16 cellular contexts compared by ENCODE assay signal in the genomic region with DNA sequence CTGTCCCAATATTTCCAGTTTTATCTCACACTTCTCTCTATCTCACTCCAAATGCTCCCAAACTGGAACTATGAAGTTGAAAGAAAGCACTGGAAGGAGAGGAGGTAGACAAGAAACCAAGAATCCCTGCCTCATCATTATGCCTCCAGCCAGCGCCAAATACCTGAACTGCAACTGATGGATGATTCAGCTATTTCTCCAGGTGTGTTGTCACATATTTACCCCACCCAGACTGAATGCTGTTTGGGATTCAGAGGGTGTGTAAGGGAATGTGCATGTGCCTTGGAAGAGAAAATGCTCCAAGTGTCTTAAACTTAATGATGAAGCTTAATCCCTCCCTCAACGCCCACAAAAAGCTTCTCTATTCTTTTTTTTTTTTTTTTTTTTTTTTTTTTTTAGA.
DNase-seq lines count a peak whose midpoint lies in the region; ATAC-seq and TF ChIP-seq lines count a peak whose summit lies in the region.
"Had no signal": no experiment of that assay in that cellular context is flagged by ENCODE, and none has a peak within 500 bp of the region (broad histone marks: within the 10 kb centered on the region; RNA-seq: fewer than 3 reads in every experiment).

No MANE protein-coding gene starts in this region.

- peaks cover 25% of the 10 kb centered on the region for H3K4me1 ChIP-seq in neural progenitor cell
- H3K4me1 ChIP-seq: BLaER1 had no signal

- H3K4me2 ChIP-seq in neural progenitor cell: no peak overlapping the region
- H3K4me2 ChIP-seq: BLaER1 had no signal

- H3K4me1 Mint-ChIP-seq in neural progenitor cell: peaks cover 21% of the 10 kb centered on the region
- H3K4me1 Mint-ChIP-seq: CD4-positive, CD25-positive, alpha-beta regulatory T cell had no signal

- no peak for TF ChIP-seq CTCF in C4-2B (conservative IDR thresholded peaks at IDR 0.05)
- no peak for TF ChIP-seq CTCF in VCaP (conservative IDR thresholded peaks at IDR 0.05)
- no peak for TF ChIP-seq CTCF in neural progenitor cell (IDR thresholded peaks at IDR 0.05)
- no peak for TF ChIP-seq CTCF in foreskin fibroblast (IDR thresholded peaks at IDR 0.05; ENCODE audit: low read depth, low read length)

- no peaks in the 10 kb centered on the region for H3K27me3 ChIP-seq in neural progenitor cell
- H3K27me3 ChIP-seq: BLaER1 had no signal

- DNase-seq in neural progenitor cell (ENCODE audit: low spot score) (no peak), cerebellum (ENCODE audit: low spot score) (no peak), NCI-H510A treated with DMSO at 0.1 percent for 48 hours (lab: John Stamatoyannopoulos, UW) (no peak), foreskin fibroblast (no peak)
- DNase-seq: 8988T; AML-193; CD4-positive, CD25-positive, alpha-beta regulatory T cell; DMS53; GF-D8; GM23248 had no signal

- H3K36me3 Mint-ChIP-seq in neural progenitor cell: no peaks in the 10 kb centered on the region
- H3K36me3 Mint-ChIP-seq: CD4-positive, CD25-positive, alpha-beta regulatory T cell had no signal

- no peak overlapping the region for H3K9ac ChIP-seq in neural progenitor cell
- H3K9ac ChIP-seq: BLaER1, GM23248 had no signal

- no peaks in the 10 kb centered on the region for H4K20me1 ChIP-seq in neural progenitor cell (ENCODE audit: low read depth)
- H4K20me1 ChIP-seq: BLaER1 had no signal

- H3F3A ChIP-seq in neural progenitor cell (ENCODE audit: low read depth): no peaks in the 10 kb centered on the region

- H3K4me3 ChIP-seq in neural progenitor cell: no peak overlapping the region
- no peak overlapping the region for H3K4me3 ChIP-seq in foreskin fibroblast (ENCODE audit: low read depth in 1 of 2, low read length in 2 of 2)
- H3K4me3 ChIP-seq: BLaER1, GM23248 had no signal

- H3K27me3 Mint-ChIP-seq in neural progenitor cell (ENCODE audit: insufficient read depth, low read depth): peaks cover 4% of the 10 kb centered on the region
- H3K27me3 Mint-ChIP-seq: CD4-positive, CD25-positive, alpha-beta regulatory T cell had no signal

- H3K9me3 ChIP-seq in neural progenitor cell (ENCODE audit: low read depth): no peaks in the 10 kb centered on the region
- H3K9me3 ChIP-seq: BLaER1 had no signal

- peak overlapping the region; percentile 14 for H3K27ac ChIP-seq in C4-2B
- H3K27ac ChIP-seq in VCaP: peak overlapping the region; percentile 52; the same call in 1 of the 2 replicates
- H3K27ac ChIP-seq in neural progenitor cell: no peak overlapping the region
- H3K27ac ChIP-seq: BLaER1, GM23248, HL-60 had no signal

- H3K36me3 ChIP-seq in neural progenitor cell: no peaks in the 10 kb centered on the region
- H3K36me3 ChIP-seq: BLaER1 had no signal

- no peaks in the 10 kb centered on the region for H3K79me2 ChIP-seq in neural progenitor cell (ENCODE audit: low read depth)

- no peaks in the 10 kb centered on the region for H3K9me3 Mint-ChIP-seq in neural progenitor cell

- H2AFZ ChIP-seq in neural progenitor cell (replicated peaks): no peak overlapping the region
- H2AFZ ChIP-seq: GM23248 had no signal

- no peak overlapping the region for H3K27ac Mint-ChIP-seq in neural progenitor cell
- H3K27ac Mint-ChIP-seq: CD4-positive, CD25-positive, alpha-beta regulatory T cell had no signal

- peak overlapping the region; percentile 9 for H3K4me3 Mint-ChIP-seq in neural progenitor cell
- H3K4me3 Mint-ChIP-seq: CD4-positive, CD25-positive, alpha-beta regulatory T cell had no signal

- peak; percentile 79 for ATAC-seq in esophagus mucosa
- ATAC-seq: HCT116 had no signal
